Comparison of ENCODE assay signal across 21 cellular contexts in the genomic region with DNA sequence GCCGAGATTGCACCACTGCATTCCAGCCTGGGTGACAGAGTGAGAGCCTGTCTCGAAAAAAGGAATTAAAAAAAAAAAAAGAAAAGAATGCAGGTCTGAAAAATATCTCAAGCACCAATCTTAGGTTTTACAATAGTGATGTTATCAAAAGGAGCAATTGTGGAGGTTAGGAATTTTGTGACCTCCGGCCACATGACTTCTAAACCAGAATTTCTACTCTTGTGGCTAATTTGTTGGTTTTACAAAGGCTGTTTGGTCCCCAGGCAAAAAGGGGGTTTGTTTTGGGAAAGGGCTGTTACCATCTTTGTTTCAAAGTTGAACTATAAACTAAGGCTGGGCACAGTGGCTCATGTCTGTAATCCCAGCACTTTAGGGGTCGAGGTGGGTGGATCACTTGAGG.
"Had no signal": no experiment of that assay in that cellular context is flagged by ENCODE, and none has a peak within 500 bp of the region (broad histone marks: within the 10 kb centered on the region; RNA-seq: fewer than 3 reads in every experiment).

No MANE protein-coding gene starts in this region.

- H3K27me3 ChIP-seq: sigmoid colon, suprapubic skin, thyroid gland, upper lobe of left lung, uterus had no signal

- H3K4me3 Mint-ChIP-seq: naive B cell; stimulated activated effector memory CD8-positive, alpha-beta T cell treated with anti-CD3 and anti-CD28 coated beads, Interleukin-12 subunit alpha, Interleukin-12 subunit beta, amount 100 ng/mL, for 72 hours had no signal

- H3K36me3 ChIP-seq: heart left ventricle, sigmoid colon, suprapubic skin, thyroid gland, upper lobe of left lung, uterus had no signal

- H3K27ac ChIP-seq: heart left ventricle, sigmoid colon, suprapubic skin, thyroid gland, upper lobe of left lung, uterus had no signal

- ATAC-seq: esophagus mucosa; heart left ventricle; left colon; left ventricle myocardium superior; stimulated activated effector memory CD8-positive, alpha-beta T cell treated with anti-CD3 and anti-CD28 coated beads, Interleukin-12 subunit alpha, Interleukin-12 subunit beta, amount 100 ng/mL, for 72 hours; stimulated activated naive CD8-positive, alpha-beta T cell treated with anti-CD3 and anti-CD28 coated beads, Interleukin-15, Interleukin-2, amounts not matched to agents 100 U/mL and 50 U/mL, for 24 hours had no signal

- H3K9me3 ChIP-seq: heart left ventricle, sigmoid colon, suprapubic skin, thyroid gland, upper lobe of left lung, uterus had no signal

- H3K9me3 Mint-ChIP-seq: stimulated activated effector memory CD8-positive, alpha-beta T cell treated with anti-CD3 and anti-CD28 coated beads, Interleukin-12 subunit alpha, Interleukin-12 subunit beta, amount 100 ng/mL, for 72 hours had no signal

- H3K4me1 Mint-ChIP-seq: stimulated activated effector memory CD8-positive, alpha-beta T cell treated with anti-CD3 and anti-CD28 coated beads, Interleukin-12 subunit alpha, Interleukin-12 subunit beta, amount 100 ng/mL, for 72 hours had no signal

- H3K36me3 Mint-ChIP-seq: naive B cell; stimulated activated effector memory CD8-positive, alpha-beta T cell treated with anti-CD3 and anti-CD28 coated beads, Interleukin-12 subunit alpha, Interleukin-12 subunit beta, amount 100 ng/mL, for 72 hours had no signal

- H3K27me3 Mint-ChIP-seq: naive B cell had no signal

- H3K4me1 ChIP-seq: heart left ventricle, sigmoid colon, thyroid gland, upper lobe of left lung, uterus had no signal

- H3K27ac Mint-ChIP-seq: stimulated activated effector memory CD8-positive, alpha-beta T cell treated with anti-CD3 and anti-CD28 coated beads, Interleukin-12 subunit alpha, Interleukin-12 subunit beta, amount 100 ng/mL, for 72 hours had no signal

- DNase-seq: effector memory CD4-positive, alpha-beta T cell; heart left ventricle; hippocampal formation; left colon; left ventricle myocardium superior; mesendoderm; naive B cell; nephron progenitor cell; posterior cingulate gyrus; small intestine; stimulated activated CD4-positive, alpha-beta T cell treated with anti-CD3 and anti-CD28 coated beads, Interleukin-4, amount 100 ng/mL, for 1 hour; stimulated activated CD8-positive, alpha-beta memory T cell treated with anti-CD3 and anti-CD28 coated beads, Interleukin-4, amount 100 ng/mL, for 48 hours; stimulated activated naive CD8-positive, alpha-beta T cell treated with anti-CD3 and anti-CD28 coated beads, Interleukin-15, Interleukin-2, amounts not matched to agents 100 U/mL and 50 U/mL, for 24 hours; thyroid gland; upper lobe of left lung; uterus had no signal

- H3K4me3 ChIP-seq: heart left ventricle, lung, sigmoid colon, suprapubic skin, thyroid gland, upper lobe of left lung, uterus had no signal
